1 cellular context compared by ENCODE assay signal in genomic region chr1:155591770-155592169, GRCh38.
TF ChIP-seq lines count a peak whose summit lies in the region.

No MANE protein-coding gene starts in this region.

TF ChIP-seq in HepG2, 621 proteins besides CTCF, POLR2A, EP300 and RAD21 (continued from another document):
- TF ChIP-seq SRF (IDR thresholded peaks at IDR 0.05; ENCODE audit: low read depth, low read length): no peak
- no peak for TF ChIP-seq ATF3 (CRISPR knock-in tag; IDR thresholded peaks at IDR 0.05)
- no peak for TF ChIP-seq ZNF562 (CRISPR knock-in tag; IDR thresholded peaks at IDR 0.05; ENCODE audit: borderline replicate concordance)
- peak in 1 of 2 experiments; percentile 29; a peak in 1 of 4 replicates for TF ChIP-seq HMGXB4 (CRISPR knock-in tag; IDR thresholded peaks at IDR 0.05; ENCODE audit: borderline replicate concordance in 1 of 2, low read depth in 1 of 2)
- TF ChIP-seq SMAD3 (CRISPR knock-in tag; IDR thresholded peaks at IDR 0.05): no peak
- TF ChIP-seq RORA (CRISPR knock-in tag; IDR thresholded peaks at IDR 0.05): no peak
- no peak for TF ChIP-seq ZNF383 (CRISPR knock-in tag; IDR thresholded peaks at IDR 0.05; ENCODE audit: borderline replicate concordance)
- TF ChIP-seq ZHX1 (CRISPR knock-in tag; IDR thresholded peaks at IDR 0.05; ENCODE audit: low read depth): no peak
- TF ChIP-seq FOXA3 (CRISPR knock-in tag; IDR thresholded peaks at IDR 0.05): no peak
